In the genomic region with DNA sequence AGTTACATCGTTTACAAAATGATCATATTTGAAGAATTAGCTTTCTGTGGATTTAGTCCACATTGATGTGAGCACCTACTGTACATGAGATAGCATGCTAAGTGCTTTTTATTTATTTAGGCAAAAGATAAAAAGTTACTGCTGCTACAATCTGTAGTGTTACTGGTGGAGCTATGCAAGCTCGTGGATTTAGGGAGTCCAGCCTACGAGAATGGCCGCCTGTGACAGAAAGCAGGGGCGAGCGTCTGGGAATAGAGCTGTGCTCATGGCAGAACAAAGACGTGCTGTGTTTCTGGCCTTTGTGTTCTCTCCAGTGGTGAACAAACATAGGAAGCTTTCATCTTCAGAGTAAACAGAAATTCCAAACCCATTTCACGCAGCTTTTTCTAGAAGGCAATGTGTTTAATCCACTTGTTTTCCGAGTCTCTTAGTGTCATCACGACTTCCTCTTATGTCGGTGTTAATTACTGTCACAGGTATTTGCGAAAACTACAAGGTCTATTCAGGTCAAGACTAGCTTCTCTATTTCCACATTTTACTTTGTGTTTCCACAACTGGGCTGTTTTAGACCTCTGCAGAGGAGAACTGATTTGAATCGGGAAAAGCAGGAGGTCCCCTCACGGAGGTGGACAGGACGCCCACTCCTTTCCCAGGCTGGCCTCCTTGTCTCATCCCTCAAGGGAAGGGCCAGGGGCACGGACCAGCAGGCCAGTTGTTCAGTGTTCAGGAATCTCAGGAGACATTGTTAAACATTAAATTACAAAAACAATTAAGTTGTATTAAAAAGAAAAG, we compare ENCODE assay signal across 11 cellular contexts.
DNase-seq lines count a peak whose midpoint lies in the region; ATAC-seq and TF ChIP-seq lines count a peak whose summit lies in the region.
"Had no signal": no experiment of that assay in that cellular context is flagged by ENCODE, and none has a peak within 500 bp of the region (broad histone marks: within the 10 kb centered on the region; RNA-seq: fewer than 3 reads in every experiment).

No MANE protein-coding gene starts in this region.

- H3K27ac Mint-ChIP-seq in activated naive CD8-positive, alpha-beta T cell treated with anti-CD3 and anti-CD28 coated beads for 36 hours, result no peak overlapping the region
- H3K27ac Mint-ChIP-seq in T-cell, result no peak overlapping the region

- peaks cover 16% of the 10 kb centered on the region for H3K4me1 Mint-ChIP-seq in activated naive CD8-positive, alpha-beta T cell treated with anti-CD3 and anti-CD28 coated beads for 36 hours
- H3K4me1 Mint-ChIP-seq in T-cell, result peaks cover 31 to 38% (median 38%) of the 10 kb centered on the region in 3 donors

- no peaks in the 10 kb centered on the region for H3K9me3 Mint-ChIP-seq in activated naive CD8-positive, alpha-beta T cell treated with anti-CD3 and anti-CD28 coated beads for 36 hours
- H3K9me3 Mint-ChIP-seq in T-cell, result no peaks in the 10 kb centered on the region

- H3K9me3 ChIP-seq in spleen, result peaks cover 0 to 6% (median 0%) of the 10 kb centered on the region in 8 donors
- H3K9me3 ChIP-seq: tibial nerve had no signal

- ATAC-seq in T-cell (replicated peaks in 1 of 4), result no peak

- peak; percentile 77 for DNase-seq in NCI-H1092 (lab: John Stamatoyannopoulos, UW)
- peak; percentile 86 for DNase-seq in SW480 (ENCODE audit: low spot score)
- peak; percentile 38 for DNase-seq in spleen
- DNase-seq in NCI-H2196 treated with DMSO at 0.1 percent for 48 hours (lab: John Stamatoyannopoulos, UW; ENCODE audit: unreplicated experiment), result no peak
- DNase-seq in activated naive CD8-positive, alpha-beta T cell treated with anti-CD3 and anti-CD28 coated beads for 36 hours, result no peak
- DNase-seq in T-cell, result no peak
- DNase-seq: brain microvascular endothelial cell, MV-4-11 had no signal

- intact Hi-C loops in spleen (cut with DNase I; ENCODE audit: low total_unique reads), result no loop called here

- 81 to 90% (median 88%) methylated on average over 16 of the region's 16 CpGs for WGBS in spleen, 5 donors

- no peaks in the 10 kb centered on the region for H3K27me3 Mint-ChIP-seq in activated naive CD8-positive, alpha-beta T cell treated with anti-CD3 and anti-CD28 coated beads for 36 hours
- H3K27me3 Mint-ChIP-seq in T-cell, result no peaks in the 10 kb centered on the region

- no peak overlapping the region for H3K4me3 ChIP-seq in spleen
- H3K4me3 ChIP-seq: tibial nerve had no signal

- no peaks in the 10 kb centered on the region for H3K36me3 Mint-ChIP-seq in activated naive CD8-positive, alpha-beta T cell treated with anti-CD3 and anti-CD28 coated beads for 36 hours
- H3K36me3 Mint-ChIP-seq in T-cell, result peaks cover 3% of the 10 kb centered on the region

- H3K4me3 Mint-ChIP-seq in activated naive CD8-positive, alpha-beta T cell treated with anti-CD3 and anti-CD28 coated beads for 36 hours, result no peak overlapping the region
- H3K4me3 Mint-ChIP-seq in T-cell, result no peak overlapping the region

- no peak for TF ChIP-seq CTCF in spleen (IDR thresholded peaks at IDR 0.05 in 8 of 11, conservative IDR thresholded peaks at IDR 0.05 in 3 of 11)

- H3K27ac ChIP-seq in layer of hippocampus (ENCODE audit: low read depth, low read length) (peak overlapping the region; percentile 98), spleen (no peak overlapping the region)
- H3K27ac ChIP-seq: brain microvascular endothelial cell, RWPE1 had no signal

- TF ChIP-seq POLR2A in spleen (IDR thresholded peaks at IDR 0.05), result no peak

- H3K4me1 ChIP-seq in spleen, result peaks cover 0 to 49% (median 10%) of the 10 kb centered on the region in 6 donors

- CTCF ChIA-PET in T-cell (lab: Charles Lee), result no interaction called here

- POLR2A ChIA-PET in T-cell (lab: Charles Lee), result no interaction called here

- H3K27me3 ChIP-seq in layer of hippocampus (ENCODE audit: control insufficient read depth, insufficient read depth, low read length) (no peaks in the 10 kb centered on the region), spleen (replicated peaks in 1 of 7) (no peaks in the 10 kb centered on the region)
- H3K27me3 ChIP-seq: brain microvascular endothelial cell, tibial nerve had no signal

- H3K36me3 ChIP-seq in spleen, result peaks cover 0 to 11% (median 0%) of the 10 kb centered on the region in 6 donors
- H3K36me3 ChIP-seq: brain microvascular endothelial cell, tibial nerve had no signal

Comparison
In these comparisons a context has a peak if more than half of its experiments do, and no peak if none do; other contexts are left out.
1. DNase-seq: peak in NCI-H1092 (single experiment), SW480 (single experiment) and spleen (single experiment); none in NCI-H2196 treated with DMSO at 0.1 percent for 48 hours (single experiment), activated naive CD8-positive, alpha-beta T cell treated with anti-CD3 and anti-CD28 coated beads for 36 hours (single experiment) and T-cell (0 of 34).